ENCODE assay signal across 10 cellular contexts in the genomic region with DNA sequence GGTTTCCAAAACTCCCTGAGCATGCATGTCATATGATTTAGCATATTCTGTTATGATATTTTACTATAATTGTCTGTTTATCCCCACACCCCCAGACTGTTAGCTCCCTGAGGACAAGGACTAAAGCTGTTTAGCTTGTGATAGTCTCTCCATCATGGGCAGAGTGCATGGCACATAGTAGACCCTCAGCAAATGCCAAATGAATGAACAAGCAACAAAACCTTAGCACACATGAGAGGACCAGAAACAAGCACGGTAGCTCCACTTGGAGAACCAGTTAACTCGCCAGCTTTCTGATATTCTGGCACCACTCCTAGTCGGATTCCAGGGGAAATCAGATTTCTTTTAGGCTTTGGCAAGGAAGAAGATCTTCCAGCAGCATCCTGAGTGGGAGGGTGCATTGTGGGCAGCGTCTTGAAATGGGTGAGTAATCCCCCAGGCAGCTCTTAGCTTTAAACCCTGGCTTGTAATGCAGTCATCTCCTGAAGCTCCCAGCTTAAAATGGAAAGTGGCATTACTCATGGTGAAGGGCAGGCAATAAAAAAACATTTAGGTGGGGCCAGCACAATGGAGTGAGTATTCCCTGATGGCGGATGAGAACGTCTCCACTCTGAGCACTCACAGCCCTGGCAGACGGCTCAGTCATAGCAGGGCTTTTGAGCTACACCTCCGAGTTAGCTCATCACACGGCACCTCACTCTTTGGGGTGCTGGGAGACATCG. TPM values are rescaled to one million over a fixed set of nuclear protein-coding genes. Genes with fewer than 3 reads are reported as not detected.
DNase-seq lines count a peak whose midpoint lies in the region; ATAC-seq and TF ChIP-seq lines count a peak whose summit lies in the region.
"Had no signal": no experiment of that assay in that cellular context is flagged by ENCODE, and none has a peak within 500 bp of the region (broad histone marks: within the 10 kb centered on the region; RNA-seq: fewer than 3 reads in every experiment).

No MANE protein-coding gene starts in this region.

- no peaks in the 10 kb centered on the region for H3K9me2 ChIP-seq in Karpas-422 (replicated peaks; ENCODE audit: insufficient read depth, low read length)

- CTCF ChIA-PET in AG04449 (lab: Yijun Ruan, JAX) = interaction anchor here (0.6 to 9.1 kb wide), 16 partner anchors 10 to 235 kb away, joined by 3 to 117 read pairs (median 4); no protein-coding TSS in a partner anchor

- DNase-seq in AG04449 (ENCODE audit: low read depth, low spot score) (peak; percentile 99), NCI-H1436 (lab: John Stamatoyannopoulos, UW) (peak; percentile 56), dermis blood vessel endothelial cell (peak; percentile 96), middle frontal gyrus (ENCODE audit: extremely low spot score, low spot score) (peak; percentile 47), Karpas-422 (no peak), OCI-M1 (lab: John Stamatoyannopoulos, UW) (no peak)
- DNase-seq: DMS 273 treated with DMSO at 0.1 percent for 48 hours; NK-92 treated with Interleukin-12 subunit alpha and Interleukin-12 subunit beta, amount 100 ng/mL, for 24 hours had no signal

- H3K4me3 ChIP-seq in AG04449 (ENCODE audit: low read depth, low read length) (peak overlapping the region; percentile 42), Karpas-422 (ENCODE audit: low read length) (no peak overlapping the region)

- H3K79me2 ChIP-seq in Karpas-422 (ENCODE audit: low read length) = no peaks in the 10 kb centered on the region

- H4K20me1 ChIP-seq in Karpas-422 (ENCODE audit: insufficient read depth, low read depth, low read length) = no peaks in the 10 kb centered on the region

- H3K9me3 ChIP-seq in Karpas-422 (ENCODE audit: low read length) = no peaks in the 10 kb centered on the region

- no peaks in the 10 kb centered on the region for H3K27me3 ChIP-seq in Karpas-422 (ENCODE audit: low read length)

- H3K4me2 ChIP-seq in Karpas-422 (ENCODE audit: low read depth, low read length, poor library complexity, severe bottlenecking) = no peak overlapping the region

- H3K4me1 ChIP-seq in Karpas-422 (ENCODE audit: low read length) = no peaks in the 10 kb centered on the region

- no peak for TF ChIP-seq CTCF in AG04449 (IDR thresholded peaks at IDR 0.05; ENCODE audit: insufficient read depth, low read length, missing control alignments)

- no peaks in the 10 kb centered on the region for H3K36me3 ChIP-seq in Karpas-422 (ENCODE audit: insufficient read depth, low read length)

- H2AFZ ChIP-seq in Karpas-422 (ENCODE audit: low read length) = no peak overlapping the region

- POLR2A ChIA-PET in AG04449 (lab: Yijun Ruan, JAX) = interaction anchor here (0.6 to 1.4 kb wide), 5 partner anchors 11 to 20 kb away, joined by 3 to 5 read pairs (median 3); no protein-coding TSS in a partner anchor

- H3K9ac ChIP-seq in Karpas-422 (ENCODE audit: low read length) = no peak overlapping the region

- no peak overlapping the region for H3K27ac ChIP-seq in Karpas-422 (ENCODE audit: low read length)

- ATAC-seq in HG02840 (IDR thresholded peaks at IDR 0.05; ENCODE audit: low FRiP score, unreplicated experiment) = no peak
- ATAC-seq in GM21360 (IDR thresholded peaks at IDR 0.05; ENCODE audit: unreplicated experiment) = no peak

RNA-seq across cellular contexts. Expression of gene FGF1, which starts 41.1 kb away (rescaled TPM):
- 0.19 and 0.85 TPM in 2 replicates for total RNA-seq in dermis blood vessel endothelial cell
- not detected in 2 replicates for total RNA-seq in Karpas-422 (2014; rRNA removed; shearing (Covaris generic); ENCODE audit: low replicate concordance)

Comparison
In these comparisons a context has a peak if more than half of its experiments do, and no peak if none do; other contexts are left out.
1. DNase-seq: peak in AG04449 (single experiment), NCI-H1436 (single experiment), dermis blood vessel endothelial cell (single experiment) and middle frontal gyrus (single experiment); none in Karpas-422 (single experiment) and OCI-M1 (single experiment).